In genomic region chr10:4359003-4359402, GRCh38 we compare ENCODE assay signal across 19 cellular contexts.
DNase-seq lines count a peak whose midpoint lies in the region; FAIRE-seq and TF ChIP-seq lines count a peak whose summit lies in the region.
"Had no signal": no experiment of that assay in that cellular context is flagged by ENCODE, and none has a peak within 500 bp of the region (broad histone marks: within the 10 kb centered on the region; RNA-seq: fewer than 3 reads in every experiment).

No MANE protein-coding gene starts in this region.

- no peak overlapping the region for H3K18ac ChIP-seq in H9 (ENCODE audit: insufficient read length, low read depth, low read length)

- no peaks in the 10 kb centered on the region for H4K20me1 ChIP-seq in H9 (ENCODE audit: control insufficient read depth, insufficient read depth, insufficient read length)

- H3K9me3 Mint-ChIP-seq in H9 = no peaks in the 10 kb centered on the region

- H3K4me3 Mint-ChIP-seq in H9 = no peak overlapping the region
- H3K4me3 Mint-ChIP-seq: activated CD4-positive, alpha-beta T cell treated with anti-CD3 and anti-CD28 coated beads, Interleukin-2, amount 10 ng/mL, durations not matched to agents 7 days and 5 days; activated naive CD8-positive, alpha-beta T cell had no signal

- H3K4me2 ChIP-seq in H9 (ENCODE audit: insufficient read depth, insufficient read length, low read length) = no peak overlapping the region

- H3K9me3 ChIP-seq in H9 (ENCODE audit: control insufficient read depth, low read depth, low read length) = no peaks in the 10 kb centered on the region

- H3K23me2 ChIP-seq in H9 (ENCODE audit: insufficient read length, low read depth, low read length, poor library complexity, severe bottlenecking) = no peaks in the 10 kb centered on the region

- no peak overlapping the region for H4K91ac ChIP-seq in H9 (ENCODE audit: insufficient read length, low read depth, low read length)

- FAIRE-seq in A204.1 (lab: Jason Lieb, UNC) (peak; percentile 95), bronchial epithelial cell (lab: Jason Lieb, UNC) (no peak)
- FAIRE-seq: RCC 7860 had no signal

- TF ChIP-seq CTCF in H9 (conservative IDR thresholded peaks at IDR 0.05) (peak; percentile 22; the same call in 1 of the 3 replicates), bronchial epithelial cell (IDR thresholded peaks at IDR 0.05; ENCODE audit: insufficient read depth, low read length, severe bottlenecking) (peak; percentile 11)

- H3K79me2 ChIP-seq in H9 (ENCODE audit: insufficient read depth, low read length) = no peaks in the 10 kb centered on the region

- no peak overlapping the region for H3T11ph ChIP-seq in H9 (ENCODE audit: low read length)

- no peak overlapping the region for H3K4me3 ChIP-seq in bronchial epithelial cell (ENCODE audit: low read depth, low read length)

- no peak overlapping the region for H3K14ac ChIP-seq in H9 (ENCODE audit: insufficient read depth, low read length)

- H2BK5ac ChIP-seq in H9 (ENCODE audit: insufficient read length, low read length) = no peak overlapping the region

- H3K9ac ChIP-seq in H9 (ENCODE audit: extremely low read depth, insufficient read length, low read length) = no peak overlapping the region

- no peaks in the 10 kb centered on the region for H3K79me1 ChIP-seq in H9 (ENCODE audit: insufficient read depth, low read depth, low read length, poor library complexity, severe bottlenecking)

- no peak overlapping the region for H3K27ac ChIP-seq in H9 (ENCODE audit: insufficient read length, low read depth, low read length)

- no peak overlapping the region for H3K23ac ChIP-seq in H9 (ENCODE audit: insufficient read length, low read depth, low read length)

- no peak for TF ChIP-seq POLR2A in erythroblast (IDR thresholded peaks at IDR 0.05; ENCODE audit: low read length)

- WGBS in H9 (ENCODE audit: extremely low coverage, insufficient read length, low lambda C conversion rate) = no CpG with 5 or more reads among the region's 5 CpGs

- H3K4me1 Mint-ChIP-seq in H9 = peaks cover 5% of the 10 kb centered on the region in 2 experiments
- H3K4me1 Mint-ChIP-seq: activated CD4-positive, alpha-beta T cell treated with anti-CD3 and anti-CD28 coated beads, Interleukin-2, amount 10 ng/mL, durations not matched to agents 7 days and 5 days had no signal

- H2BK15ac ChIP-seq in H9 (ENCODE audit: low read depth, low read length) = no peak overlapping the region

- H2AK5ac ChIP-seq in H9 (ENCODE audit: insufficient read length, low read length) = no peak overlapping the region

- H3K4me1 ChIP-seq in H9 (ENCODE audit: insufficient read depth, low read length) = no peaks in the 10 kb centered on the region

- H2BK120ac ChIP-seq in H9 (ENCODE audit: low read depth, low read length, poor library complexity, severe bottlenecking) = no peak overlapping the region

- H4K8ac ChIP-seq in H9 (replicated peaks; ENCODE audit: insufficient read length, low read depth, low read length) = no peak overlapping the region

- no peak overlapping the region for H3K4ac ChIP-seq in H9 (ENCODE audit: low read depth, low read length)

- H3K36me3 Mint-ChIP-seq in H9 (ENCODE audit: insufficient read depth in 1 of 3, low read depth in 3 of 3) = no peaks in the 10 kb centered on the region
- H3K36me3 Mint-ChIP-seq: activated naive CD8-positive, alpha-beta T cell had no signal

- no peak overlapping the region for H3K27ac Mint-ChIP-seq in H9
- H3K27ac Mint-ChIP-seq: activated CD4-positive, alpha-beta T cell treated with anti-CD3 and anti-CD28 coated beads, Interleukin-2, amount 10 ng/mL, durations not matched to agents 7 days and 5 days; activated naive CD8-positive, alpha-beta T cell had no signal

- H2AFZ ChIP-seq in H9 (ENCODE audit: low read length) = no peak overlapping the region

- no peak overlapping the region for H3K56ac ChIP-seq in H9 (ENCODE audit: insufficient read length, low read depth, low read length)

- peak; percentile 46 for DNase-seq in H9
- DNase-seq in bronchial epithelial cell (ENCODE audit: low read depth) = peak; percentile 88
- DNase-seq in iPS-NIHi11 (ENCODE audit: low spot score) = peak; percentile 45
- DNase-seq in activated CD4-positive, alpha-beta T cell treated with anti-CD3 and anti-CD28 coated beads for 4 hours = no peak
- DNase-seq in erythroblast (lab: John Stamatoyannopoulos, UW) = no peak
- DNase-seq in NCI-H1930 (lab: John Stamatoyannopoulos, UW) = no peak
- no peak for DNase-seq in Kasumi-1 (lab: John Stamatoyannopoulos, UW)
- DNase-seq: activated CD4-positive, alpha-beta T cell treated with anti-CD3 and anti-CD28 coated beads, Interleukin-2, amount 10 ng/mL, durations not matched to agents 7 days and 5 days; activated T-cell treated with anti-CD3 and anti-CD28 coated beads for 4 hours; cerebellar nuclear complex; glutamatergic neuron; KBM-7; midbrain; NCI-H1436 treated with DMSO at 0.1 percent for 48 hours; stimulated activated CD4-positive, alpha-beta T cell treated with anti-CD3 and anti-CD28 coated beads, Interleukin-4, amount 100 ng/mL, for 24 hours; stimulated activated CD8-positive, alpha-beta memory T cell treated with anti-CD3 and anti-CD28 coated beads, Interleukin-4, amount 100 ng/mL, for 48 hours had no signal

- no peaks in the 10 kb centered on the region for H3K36me3 ChIP-seq in bronchial epithelial cell (ENCODE audit: control insufficient read depth, insufficient read depth, low read length)

- no peak overlapping the region for H2BK20ac ChIP-seq in H9 (ENCODE audit: low read depth, low read length, poor library complexity, severe bottlenecking)

- no peaks in the 10 kb centered on the region; the same call in 1 of the 2 replicates for H3K27me3 Mint-ChIP-seq in H9 (ENCODE audit: low read depth)

- no peak overlapping the region for H4K5ac ChIP-seq in H9 (ENCODE audit: insufficient read length, low read depth, low read length)

- H2BK12ac ChIP-seq in H9 (ENCODE audit: insufficient read length, low read depth, low read length) = no peak overlapping the region

- H3K27me3 ChIP-seq in H9 (ENCODE audit: insufficient read depth, low read length) (no peaks in the 10 kb centered on the region), bronchial epithelial cell (ENCODE audit: control insufficient read depth, insufficient read depth, low read length) (no peaks in the 10 kb centered on the region)

Comparison
In these comparisons a context has a peak if more than half of its experiments do, and no peak if none do; other contexts are left out.
1. DNase-seq: peak in H9 (single experiment), bronchial epithelial cell (single experiment) and iPS-NIHi11 (single experiment); none in activated CD4-positive, alpha-beta T cell treated with anti-CD3 and anti-CD28 coated beads for 4 hours (0 of 2), erythroblast (0 of 2), NCI-H1930 (0 of 2) and Kasumi-1 (0 of 2).